ENCODE assay signal across 1 cellular context in genomic region chr9:124264812-124265211, GRCh38.
TF ChIP-seq lines count a peak whose summit lies in the region.

No MANE protein-coding gene starts in this region.

TF ChIP-seq in GM12878, 131 proteins besides CTCF, POLR2A, EP300 and RAD21 (continued from another document and continues in another):
- no peak for TF ChIP-seq ZBTB11 (CRISPR knock-in tag; IDR thresholded peaks at IDR 0.05)
- TF ChIP-seq SMC3 (IDR thresholded peaks at IDR 0.05; ENCODE audit: borderline replicate concordance, low read length): no peak; the same call in 1 of the 2 replicates
- TF ChIP-seq HDAC2 (IDR thresholded peaks at IDR 0.05): no peak
- no peak for TF ChIP-seq CHD2 (IDR thresholded peaks at IDR 0.05; ENCODE audit: borderline replicate concordance, low read depth, low read length)
- peak; percentile 78 to 87 for TF ChIP-seq IKZF2 (IDR thresholded peaks at IDR 0.05)
- no peak for TF ChIP-seq NKRF (conservative IDR thresholded peaks at IDR 0.05)
- TF ChIP-seq ATF7 (IDR thresholded peaks at IDR 0.05; ENCODE audit: low read depth): peak; percentile 67
- no peak for TF ChIP-seq CBFB (IDR thresholded peaks at IDR 0.05; ENCODE audit: low read depth)
- no peak for TF ChIP-seq MLLT1 (IDR thresholded peaks at IDR 0.05)
- no peak for TF ChIP-seq SUPT20H (IDR thresholded peaks at IDR 0.05; ENCODE audit: borderline replicate concordance, control insufficient read depth, low read depth, low read length)
- no peak for TF ChIP-seq ZBED1 (IDR thresholded peaks at IDR 0.05; ENCODE audit: borderline replicate concordance)
- TF ChIP-seq KLF5 (IDR thresholded peaks at IDR 0.05; ENCODE audit: partially characterized antibody): no peak
- TF ChIP-seq E4F1 (IDR thresholded peaks at IDR 0.05; ENCODE audit: borderline replicate concordance, partially characterized antibody): no peak
- TF ChIP-seq NFIC (IDR thresholded peaks at IDR 0.05; ENCODE audit: low read depth, low read length): no peak
- no peak for TF ChIP-seq ZNF274 (IDR thresholded peaks at IDR 0.05; ENCODE audit: insufficient read depth, insufficient read length)
- no peak for TF ChIP-seq SPI1 (IDR thresholded peaks at IDR 0.05; ENCODE audit: borderline replicate concordance, insufficient read depth, low read depth, low read length)
- peak; percentile 64 for TF ChIP-seq IKZF1 (conservative IDR thresholded peaks at IDR 0.05)
- no peak for TF ChIP-seq SREBF1 (IDR thresholded peaks at IDR 0.05; ENCODE audit: low read length)
- TF ChIP-seq NR2C2 (IDR thresholded peaks at IDR 0.05; ENCODE audit: borderline replicate concordance, control insufficient read depth, insufficient read length, low read depth): no peak
- no peak for TF ChIP-seq RELA (IDR thresholded peaks at IDR 0.05; ENCODE audit: borderline replicate concordance, partially characterized antibody)
- peak; percentile 55; the same call in 1 of the 2 replicates for TF ChIP-seq MTA2 (IDR thresholded peaks at IDR 0.05; ENCODE audit: low read depth)
- no peak for TF ChIP-seq PAX5 (IDR thresholded peaks at IDR 0.05; ENCODE audit: borderline replicate concordance, low read depth, low read length)
- TF ChIP-seq BCLAF1 (IDR thresholded peaks at IDR 0.05): no peak
- TF ChIP-seq SMARCA5 (IDR thresholded peaks at IDR 0.05): no peak
- no peak for TF ChIP-seq IRF3 (IDR thresholded peaks at IDR 0.05)
- TF ChIP-seq TARDBP (IDR thresholded peaks at IDR 0.05; ENCODE audit: borderline replicate concordance): no peak
- TF ChIP-seq PKNOX1 (IDR thresholded peaks at IDR 0.05): no peak
- no peak for TF ChIP-seq REST (IDR thresholded peaks at IDR 0.05; ENCODE audit: low read depth, low read length)
- no peak for TF ChIP-seq IRF5 (IDR thresholded peaks at IDR 0.05; ENCODE audit: borderline replicate concordance)
- peak; percentile 93 for TF ChIP-seq POU2F2 (IDR thresholded peaks at IDR 0.05; ENCODE audit: borderline replicate concordance, low read depth, low read length)
- TF ChIP-seq POLR2AphosphoS2 (IDR thresholded peaks at IDR 0.05; ENCODE audit: low read depth, low read length): no peak
- no peak for TF ChIP-seq HDAC6 (IDR thresholded peaks at IDR 0.05; ENCODE audit: unreplicated experiment)
- TF ChIP-seq RFX5 (IDR thresholded peaks at IDR 0.05; ENCODE audit: low read depth, low read length): no peak
- TF ChIP-seq ETV6 (conservative IDR thresholded peaks at IDR 0.05 in 1 of 2, IDR thresholded peaks at IDR 0.05 in 1 of 2; ENCODE audit: borderline replicate concordance in 1 of 2, low read depth in 1 of 2): no peak
- TF ChIP-seq ZNF217 (IDR thresholded peaks at IDR 0.05): no peak
- TF ChIP-seq PAX8 (IDR thresholded peaks at IDR 0.05): no peak
- no peak for TF ChIP-seq RAD51 (IDR thresholded peaks at IDR 0.05)
- no peak for TF ChIP-seq ZBTB33 (IDR thresholded peaks at IDR 0.05)
- TF ChIP-seq PML (IDR thresholded peaks at IDR 0.05; ENCODE audit: low read length): no peak
